1 cellular context compared by ENCODE assay signal in the genomic region with DNA sequence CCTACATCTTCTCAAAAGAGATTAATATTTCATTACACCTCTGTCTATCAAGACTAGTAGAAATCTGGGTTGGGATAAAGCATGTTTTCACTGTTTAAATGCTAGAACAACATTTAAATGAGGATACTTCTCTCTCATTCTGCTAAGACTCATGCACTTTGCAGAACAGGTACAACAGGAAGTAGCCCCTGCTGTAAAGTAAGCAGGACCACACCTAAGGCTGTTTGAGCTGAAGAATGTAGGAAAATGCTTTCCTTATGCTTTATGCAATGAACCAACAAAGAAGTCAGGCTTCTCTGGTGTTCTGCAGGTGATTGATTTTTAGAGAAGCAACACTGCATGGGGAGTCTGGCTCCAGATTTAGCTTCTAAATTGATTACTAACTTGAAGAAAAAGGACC.
TF ChIP-seq lines count a peak whose summit lies in the region.

No MANE protein-coding gene starts in this region.

TF ChIP-seq in WTC11, 78 proteins besides CTCF, POLR2A, EP300 and RAD21 (continued from another document):
- TF ChIP-seq, protein P1, sequence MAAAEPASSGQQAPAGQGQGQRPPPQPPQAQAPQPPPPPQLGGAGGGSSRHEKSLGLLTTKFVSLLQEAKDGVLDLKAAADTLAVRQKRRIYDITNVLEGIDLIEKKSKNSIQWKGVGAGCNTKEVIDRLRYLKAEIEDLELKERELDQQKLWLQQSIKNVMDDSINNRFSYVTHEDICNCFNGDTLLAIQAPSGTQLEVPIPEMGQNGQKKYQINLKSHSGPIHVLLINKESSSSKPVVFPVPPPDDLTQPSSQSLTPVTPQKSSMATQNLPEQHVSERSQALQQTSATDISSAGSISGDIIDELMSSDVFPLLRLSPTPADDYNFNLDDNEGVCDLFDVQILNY (CRISPR knock-in tag; IDR thresholded peaks at IDR 0.05) = no peak
- TF ChIP-seq KAT7 (CRISPR knock-in tag; IDR thresholded peaks at IDR 0.05; ENCODE audit: borderline replicate concordance) (no peak), ZBTB21 (CRISPR knock-in tag; IDR thresholded peaks at IDR 0.05; ENCODE audit: borderline replicate concordance) (no peak), FOXJ3 (CRISPR knock-in tag; IDR thresholded peaks at IDR 0.05; ENCODE audit: borderline replicate concordance) (no peak), SMAD4 (CRISPR knock-in tag; IDR thresholded peaks at IDR 0.05) (no peak)
- TF ChIP-seq, protein P2, sequence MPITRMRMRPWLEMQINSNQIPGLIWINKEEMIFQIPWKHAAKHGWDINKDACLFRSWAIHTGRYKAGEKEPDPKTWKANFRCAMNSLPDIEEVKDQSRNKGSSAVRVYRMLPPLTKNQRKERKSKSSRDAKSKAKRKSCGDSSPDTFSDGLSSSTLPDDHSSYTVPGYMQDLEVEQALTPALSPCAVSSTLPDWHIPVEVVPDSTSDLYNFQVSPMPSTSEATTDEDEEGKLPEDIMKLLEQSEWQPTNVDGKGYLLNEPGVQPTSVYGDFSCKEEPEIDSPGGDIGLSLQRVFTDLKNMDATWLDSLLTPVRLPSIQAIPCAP (CRISPR knock-in tag; IDR thresholded peaks at IDR 0.05) = no peak
- TF ChIP-seq, protein P3, sequence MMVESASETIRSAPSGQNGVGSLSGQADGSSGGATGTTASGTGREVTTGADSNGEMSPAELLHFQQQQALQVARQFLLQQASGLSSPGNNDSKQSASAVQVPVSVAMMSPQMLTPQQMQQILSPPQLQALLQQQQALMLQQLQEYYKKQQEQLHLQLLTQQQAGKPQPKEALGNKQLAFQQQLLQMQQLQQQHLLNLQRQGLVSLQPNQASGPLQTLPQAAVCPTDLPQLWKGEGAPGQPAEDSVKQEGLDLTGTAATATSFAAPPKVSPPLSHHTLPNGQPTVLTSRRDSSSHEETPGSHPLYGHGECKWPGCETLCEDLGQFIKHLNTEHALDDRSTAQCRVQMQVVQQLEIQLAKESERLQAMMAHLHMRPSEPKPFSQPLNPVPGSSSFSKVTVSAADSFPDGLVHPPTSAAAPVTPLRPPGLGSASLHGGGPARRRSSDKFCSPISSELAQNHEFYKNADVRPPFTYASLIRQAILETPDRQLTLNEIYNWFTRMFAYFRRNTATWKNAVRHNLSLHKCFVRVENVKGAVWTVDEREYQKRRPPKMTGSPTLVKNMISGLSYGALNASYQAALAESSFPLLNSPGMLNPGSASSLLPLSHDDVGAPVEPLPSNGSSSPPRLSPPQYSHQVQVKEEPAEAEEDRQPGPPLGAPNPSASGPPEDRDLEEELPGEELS (CRISPR knock-in tag; IDR thresholded peaks at IDR 0.05) = no peak
- TF ChIP-seq, protein P4, sequence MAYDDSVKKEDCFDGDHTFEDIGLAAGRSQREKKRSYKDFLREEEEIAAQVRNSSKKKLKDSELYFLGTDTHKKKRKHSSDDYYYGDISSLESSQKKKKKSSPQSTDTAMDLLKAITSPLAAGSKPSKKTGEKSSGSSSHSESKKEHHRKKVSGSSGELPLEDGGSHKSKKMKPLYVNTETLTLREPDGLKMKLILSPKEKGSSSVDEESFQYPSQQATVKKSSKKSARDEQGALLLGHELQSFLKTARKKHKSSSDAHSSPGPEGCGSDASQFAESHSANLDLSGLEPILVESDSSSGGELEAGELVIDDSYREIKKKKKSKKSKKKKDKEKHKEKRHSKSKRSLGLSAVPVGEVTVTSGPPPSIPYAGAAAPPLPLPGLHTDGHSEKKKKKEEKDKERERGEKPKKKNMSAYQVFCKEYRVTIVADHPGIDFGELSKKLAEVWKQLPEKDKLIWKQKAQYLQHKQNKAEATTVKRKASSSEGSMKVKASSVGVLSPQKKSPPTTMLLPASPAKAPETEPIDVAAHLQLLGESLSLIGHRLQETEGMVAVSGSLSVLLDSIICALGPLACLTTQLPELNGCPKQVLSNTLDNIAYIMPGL (CRISPR knock-in tag; IDR thresholded peaks at IDR 0.05) = no peak
TF ChIP-seq in WTC11: peak in this region for 0.
